9 cellular contexts compared by ENCODE assay signal in the genomic region with DNA sequence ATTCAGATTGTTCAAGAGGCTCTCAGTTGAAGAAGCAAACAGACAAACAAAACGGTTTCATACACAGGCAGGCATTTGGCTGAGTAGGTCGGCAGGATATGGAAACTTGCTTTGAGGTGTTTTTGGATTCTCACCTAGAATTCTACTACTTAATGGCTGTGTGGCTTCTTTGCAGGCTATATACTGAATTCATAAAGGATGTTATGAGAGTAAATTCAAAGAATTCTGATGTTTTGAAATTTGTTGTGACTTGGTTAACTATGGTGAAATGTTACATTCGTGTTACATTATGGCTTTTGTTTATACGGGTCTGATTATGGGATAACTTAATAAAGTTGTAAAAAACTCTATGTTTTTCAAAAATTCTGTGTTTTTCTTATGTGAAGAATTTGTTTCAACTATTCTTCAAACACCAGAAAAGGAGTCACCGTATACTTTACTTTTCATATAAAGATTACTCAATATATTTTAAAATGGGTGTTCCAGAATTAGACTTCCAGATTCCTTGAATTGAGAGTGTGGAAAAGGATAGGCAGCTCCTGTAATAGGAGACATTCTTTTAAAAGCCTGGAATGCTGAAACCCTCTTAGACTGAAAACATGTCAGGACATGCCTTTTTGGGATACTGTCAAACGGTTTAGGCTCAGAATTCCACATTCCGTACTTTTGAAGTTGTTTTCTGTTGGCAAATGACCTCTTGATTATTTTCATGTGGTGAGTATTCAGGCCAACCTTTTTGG. TPM values are rescaled to one million over a fixed set of nuclear protein-coding genes. Genes with fewer than 3 reads are reported as not detected.
DNase-seq lines count a peak whose midpoint lies in the region; ATAC-seq and TF ChIP-seq lines count a peak whose summit lies in the region.
"Had no signal": no experiment of that assay in that cellular context is flagged by ENCODE, and none has a peak within 500 bp of the region (broad histone marks: within the 10 kb centered on the region; RNA-seq: fewer than 3 reads in every experiment).

No MANE protein-coding gene starts in this region.

- H3K4me3 ChIP-seq in hepatocyte (no peak overlapping the region), suprapubic skin (no peak overlapping the region)
- H3K4me3 ChIP-seq in naive thymus-derived CD4-positive, alpha-beta T cell (ENCODE audit: low read length) = no peak overlapping the region

- H3K4me1 Mint-ChIP-seq in naive thymus-derived CD4-positive, alpha-beta T cell = peaks cover 10 to 32% (median 23%) of the 10 kb centered on the region in 7 donors

- POLR2A ChIA-PET in naive thymus-derived CD4-positive, alpha-beta T cell (lab: Charles Lee) = interaction anchor here (2.7 kb wide), 1 partner anchor 14 kb away, joined by 7 read pairs; no protein-coding TSS in a partner anchor

- H3K79me2 ChIP-seq in hepatocyte = no peaks in the 10 kb centered on the region

- H3K27ac Mint-ChIP-seq in naive thymus-derived CD4-positive, alpha-beta T cell = no peak overlapping the region

- peak overlapping the region; percentile 10 for H2AFZ ChIP-seq in hepatocyte

- H4K20me1 ChIP-seq in hepatocyte (ENCODE audit: insufficient read depth, poor library complexity, severe bottlenecking) = no peaks in the 10 kb centered on the region

- DNase-seq in NCI-H1092 treated with DMSO at 0.1 percent for 48 hours (lab: John Stamatoyannopoulos, UW) = peak; percentile 74
- no peak for DNase-seq in NCI-H1092 (lab: John Stamatoyannopoulos, UW)
- DNase-seq in hepatocyte (ENCODE audit: low spot score) = no peak
- DNase-seq in suprapubic skin (ENCODE audit: low spot score in 2 of 2) = no peak
- no peak for DNase-seq in D341Med (ENCODE audit: low spot score)
- DNase-seq in naive thymus-derived CD4-positive, alpha-beta T cell = no peak
- DNase-seq: 8988T had no signal

- CTCF ChIA-PET in naive thymus-derived CD4-positive, alpha-beta T cell (lab: Charles Lee) = interaction anchor here (0.7 kb wide), 1 partner anchor 131 kb away, joined by 3 read pairs; no protein-coding TSS in a partner anchor

- peak; percentile 53 for ATAC-seq in SK-N-SH treated with all-trans-retinoic acid at 6 μM for 48 hours
- no peak for ATAC-seq in HG02623 (IDR thresholded peaks at IDR 0.05; ENCODE audit: unreplicated experiment)
- ATAC-seq in naive thymus-derived CD4-positive, alpha-beta T cell = no peak

- H3K4me1 ChIP-seq in hepatocyte (ENCODE audit: insufficient read depth) = peaks cover 86% of the 10 kb centered on the region
- peaks cover 64% of the 10 kb centered on the region for H3K4me1 ChIP-seq in suprapubic skin
- peaks cover 5 to 12% of the 10 kb centered on the region in 2 donors for H3K4me1 ChIP-seq in naive thymus-derived CD4-positive, alpha-beta T cell (ENCODE audit: control insufficient read depth in 2 of 2, insufficient read depth in 2 of 2, low read length in 2 of 2)

- no peaks in the 10 kb centered on the region for H3K36me3 Mint-ChIP-seq in naive thymus-derived CD4-positive, alpha-beta T cell

- H3K9me3 ChIP-seq in hepatocyte (ENCODE audit: low read depth) (no peaks in the 10 kb centered on the region), suprapubic skin (no peaks in the 10 kb centered on the region)
- H3K9me3 ChIP-seq in naive thymus-derived CD4-positive, alpha-beta T cell (ENCODE audit: control insufficient read depth in 2 of 3, low read length in 3 of 3) = no peaks in the 10 kb centered on the region

- H3K27ac ChIP-seq in hepatocyte = peak overlapping the region; percentile 92
- H3K27ac ChIP-seq in suprapubic skin = peak overlapping the region; percentile 75
- no peak overlapping the region for H3K27ac ChIP-seq in naive thymus-derived CD4-positive, alpha-beta T cell (ENCODE audit: low read depth, low read length)

- no peaks in the 10 kb centered on the region for H3K9me2 ChIP-seq in hepatocyte (replicated peaks; ENCODE audit: insufficient read depth)

- no peak for TF ChIP-seq EP300 in suprapubic skin (IDR thresholded peaks at IDR 0.05)

- no peak for TF ChIP-seq CTCF in hepatocyte (IDR thresholded peaks at IDR 0.05; ENCODE audit: poor library complexity)
- no peak for TF ChIP-seq CTCF in suprapubic skin (IDR thresholded peaks at IDR 0.05)

- H3K4me3 Mint-ChIP-seq in naive thymus-derived CD4-positive, alpha-beta T cell = no peak overlapping the region

- no peaks in the 10 kb centered on the region for H3K27me3 Mint-ChIP-seq in naive thymus-derived CD4-positive, alpha-beta T cell

- H3K36me3 ChIP-seq in hepatocyte (replicated peaks; ENCODE audit: insufficient read depth, low read depth) (no peaks in the 10 kb centered on the region), suprapubic skin (no peaks in the 10 kb centered on the region)
- no peaks in the 10 kb centered on the region for H3K36me3 ChIP-seq in naive thymus-derived CD4-positive, alpha-beta T cell (ENCODE audit: control insufficient read depth in 2 of 3, insufficient read depth in 3 of 3, low read length in 3 of 3)

- no peaks in the 10 kb centered on the region for H3K27me3 ChIP-seq in hepatocyte
- no peaks in the 10 kb centered on the region for H3K27me3 ChIP-seq in suprapubic skin
- no peaks in the 10 kb centered on the region for H3K27me3 ChIP-seq in naive thymus-derived CD4-positive, alpha-beta T cell (ENCODE audit: control insufficient read depth in 2 of 2, insufficient read depth in 2 of 2, low read length in 2 of 2)

- H3K4me2 ChIP-seq in hepatocyte = peak overlapping the region; percentile 57

- 48% methylated on average over 7 of the region's 7 CpGs for WGBS in hepatocyte (ENCODE audit: low lambda C conversion rate, missing lambda C conversion rate)
- 43% methylated on average over 7 of the region's 7 CpGs for WGBS in suprapubic skin

- no peak for TF ChIP-seq POLR2A in suprapubic skin (IDR thresholded peaks at IDR 0.05)

- H3K9me3 Mint-ChIP-seq in naive thymus-derived CD4-positive, alpha-beta T cell = no peaks in the 10 kb centered on the region

- intact Hi-C loops in naive thymus-derived CD4-positive, alpha-beta T cell (cut with micrococcal nuclease) = no loop called here

TF ChIP-seq in SK-N-SH treated with all-trans-retinoic acid at 6 μM for 48 hours, 23 proteins besides CTCF, POLR2A, EP300 and RAD21:
- TF ChIP-seq SNAI2 (CRISPR knock-in tag; IDR thresholded peaks at IDR 0.05) (no peak), ZNF565 (CRISPR knock-in tag; conservative IDR thresholded peaks at IDR 0.05; ENCODE audit: low read depth) (no peak), ISL1 (CRISPR knock-in tag; IDR thresholded peaks at IDR 0.05) (no peak), ZC3H10 (CRISPR knock-in tag; IDR thresholded peaks at IDR 0.05) (peak; percentile 94), OSR1 (CRISPR knock-in tag; IDR thresholded peaks at IDR 0.05) (peak; percentile 92), RARB (CRISPR knock-in tag; IDR thresholded peaks at IDR 0.05) (peak; percentile 93), PPARA (CRISPR knock-in tag; IDR thresholded peaks at IDR 0.05; ENCODE audit: borderline replicate concordance) (no peak), ZFP30 (CRISPR knock-in tag; IDR thresholded peaks at IDR 0.05) (no peak), BACH2 (CRISPR knock-in tag; IDR thresholded peaks at IDR 0.05; ENCODE audit: borderline replicate concordance) (no peak), ESRRG (CRISPR knock-in tag; IDR thresholded peaks at IDR 0.05) (no peak), ZFP3 (CRISPR knock-in tag; IDR thresholded peaks at IDR 0.05) (no peak), ZNF70 (CRISPR knock-in tag; IDR thresholded peaks at IDR 0.05) (no peak), ARNTL (CRISPR knock-in tag; IDR thresholded peaks at IDR 0.05; ENCODE audit: borderline replicate concordance, low read depth) (no peak), TOX (CRISPR knock-in tag; IDR thresholded peaks at IDR 0.05; ENCODE audit: borderline replicate concordance) (peak; percentile 94), TSHZ2 (CRISPR knock-in tag; IDR thresholded peaks at IDR 0.05) (no peak)
- TF ChIP-seq, protein P1, sequence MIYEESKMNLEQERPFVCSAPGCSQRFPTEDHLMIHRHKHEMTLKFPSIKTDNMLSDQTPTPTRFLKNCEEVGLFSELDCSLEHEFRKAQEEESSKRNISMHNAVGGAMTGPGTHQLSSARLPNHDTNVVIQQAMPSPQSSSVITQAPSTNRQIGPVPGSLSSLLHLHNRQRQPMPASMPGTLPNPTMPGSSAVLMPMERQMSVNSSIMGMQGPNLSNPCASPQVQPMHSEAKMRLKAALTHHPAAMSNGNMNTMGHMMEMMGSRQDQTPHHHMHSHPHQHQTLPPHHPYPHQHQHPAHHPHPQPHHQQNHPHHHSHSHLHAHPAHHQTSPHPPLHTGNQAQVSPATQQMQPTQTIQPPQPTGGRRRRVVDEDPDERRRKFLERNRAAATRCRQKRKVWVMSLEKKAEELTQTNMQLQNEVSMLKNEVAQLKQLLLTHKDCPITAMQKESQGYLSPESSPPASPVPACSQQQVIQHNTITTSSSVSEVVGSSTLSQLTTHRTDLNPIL (CRISPR knock-in tag; IDR thresholded peaks at IDR 0.05; ENCODE audit: low read depth) = no peak
TF ChIP-seq in SK-N-SH treated with all-trans-retinoic acid at 6 μM for 48 hours: peak in this region for 4.

RNA-seq across cellular contexts. Expression of gene IRF2BP2, which starts 8.2 kb away (rescaled TPM):
- total RNA-seq in hepatocyte = 113 and 135 TPM in 2 replicates
- 65.9 and 68.2 TPM in 2 replicates for polyA plus RNA-seq in hepatocyte
- 100 to 1,000 TPM; 129 to 195 (median 159) TPM for total RNA-seq in suprapubic skin
- total RNA-seq in naive thymus-derived CD4-positive, alpha-beta T cell = 100 to 1,000 TPM; 150 to 413 (median 173) TPM
- 10 to 100 TPM; 28.7 to 35.6 TPM for polyA plus RNA-seq in naive thymus-derived CD4-positive, alpha-beta T cell
